24 cellular contexts compared by ENCODE assay signal in the genomic region with DNA sequence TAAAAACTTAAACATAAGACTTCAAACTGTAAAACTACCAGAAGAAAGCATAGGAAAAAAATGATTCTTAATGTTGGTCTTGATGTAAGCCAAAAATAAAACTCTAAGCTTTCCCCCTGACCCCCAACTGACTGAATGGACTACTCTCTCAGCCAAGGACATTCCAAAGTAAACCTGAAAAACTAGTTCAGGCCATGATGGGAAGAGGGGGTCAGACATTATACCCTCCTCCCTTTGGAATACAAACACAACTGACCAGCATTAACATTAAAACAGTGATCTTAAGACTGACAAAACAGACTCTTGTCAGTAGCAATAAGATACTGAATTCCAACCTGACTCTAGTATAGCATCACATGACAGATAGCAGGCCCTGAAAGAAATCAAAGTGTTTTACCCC. TPM values are rescaled to one million over a fixed set of nuclear protein-coding genes. Genes with fewer than 3 reads are reported as not detected.
DNase-seq lines count a peak whose midpoint lies in the region; ATAC-seq, FAIRE-seq and TF ChIP-seq lines count a peak whose summit lies in the region.
"Had no signal": no experiment of that assay in that cellular context is flagged by ENCODE, and none has a peak within 500 bp of the region (broad histone marks: within the 10 kb centered on the region; RNA-seq: fewer than 3 reads in every experiment).

No MANE protein-coding gene starts in this region.

- H3K9ac ChIP-seq in Loucy (ENCODE audit: low read depth, low read length, poor library complexity, severe bottlenecking), result no peak overlapping the region
- no peak overlapping the region for H3K9ac ChIP-seq in H1 (replicated peaks in 1 of 4; ENCODE audit: extremely low read depth in 1 of 4, low read depth in 3 of 4, low read length in 3 of 4)
- H3K9ac ChIP-seq: GM23248 had no signal

- H3K4me1 ChIP-seq in A549 (no peaks in the 10 kb centered on the region), GM23338 (ENCODE audit: insufficient read depth) (peaks cover 24% of the 10 kb centered on the region), Loucy (ENCODE audit: insufficient read depth, low read length, poor library complexity, severe bottlenecking) (peaks cover 31% of the 10 kb centered on the region), H1 (replicated peaks in 1 of 4; ENCODE audit: control insufficient read depth in 3 of 4, insufficient read depth in 4 of 4, low read length in 3 of 4) (peaks cover 0 to 12% (median 2%) of the 10 kb centered on the region in 4 experiments; a peak in 1 of 7 replicates), lower lobe of right lung (no peaks in the 10 kb centered on the region)

- H3K27ac ChIP-seq in A549 (no peak overlapping the region), GM23338 (ENCODE audit: low read depth) (no peak overlapping the region), H1 (ENCODE audit: low read depth, low read length) (no peak overlapping the region), lower lobe of right lung (no peak overlapping the region)
- H3K27ac ChIP-seq: 22Rv1, GM23248 had no signal

- no peaks in the 10 kb centered on the region for H3K27me3 ChIP-seq in GM23338 (ENCODE audit: insufficient read depth)
- H3K27me3 ChIP-seq in Loucy (ENCODE audit: insufficient read depth, low read length, poor library complexity, severe bottlenecking), result no peaks in the 10 kb centered on the region
- H3K27me3 ChIP-seq in H1 (replicated peaks in 1 of 4; ENCODE audit: control insufficient read depth in 3 of 4, extremely low read depth in 1 of 4, insufficient read depth in 3 of 4, low read length in 3 of 4), result no peaks in the 10 kb centered on the region
- H3K27me3 ChIP-seq in lower lobe of right lung (ENCODE audit: low read depth), result no peaks in the 10 kb centered on the region

- no peaks in the 10 kb centered on the region for H3K79me2 ChIP-seq in GM23338 (replicated peaks; ENCODE audit: insufficient read depth)
- no peaks in the 10 kb centered on the region for H3K79me2 ChIP-seq in Loucy (ENCODE audit: insufficient read depth, low read length)
- no peaks in the 10 kb centered on the region for H3K79me2 ChIP-seq in H1 (ENCODE audit: control insufficient read depth in 1 of 2, insufficient read depth in 2 of 2, low read length in 2 of 2)

- H3K4me2 ChIP-seq in A549 (no peak overlapping the region), GM23338 (peak overlapping the region; percentile 6; the same call in 1 of the 2 replicates), Loucy (ENCODE audit: low read depth, low read length, poor library complexity, severe bottlenecking) (peak overlapping the region; percentile 58), H1 (ENCODE audit: insufficient read depth in 1 of 2, low read depth in 2 of 2, low read length in 2 of 2) (no peak overlapping the region)

- peak overlapping the region; percentile 52 for H4K5ac ChIP-seq in H1 (ENCODE audit: insufficient read length, low read depth, low read length)

- FAIRE-seq in A549 (lab: Jason Lieb, UNC), result peak; percentile 49
- no peak for FAIRE-seq in H1 (lab: Jason Lieb, UNC)
- FAIRE-seq: G401.6, GM12891 had no signal

- no peak overlapping the region for H2BK5ac ChIP-seq in H1 (ENCODE audit: low read depth, low read length)

- H3K4me3 ChIP-seq in A549, result no peak overlapping the region
- no peak overlapping the region for H3K4me3 ChIP-seq in GM23338
- H3K4me3 ChIP-seq in Loucy (ENCODE audit: low read length, poor library complexity, severe bottlenecking), result no peak overlapping the region
- H3K4me3 ChIP-seq in H1 (ENCODE audit: extremely low read depth in 1 of 4, insufficient read depth in 2 of 4, low read depth in 3 of 4, low read length in 4 of 4), result no peak overlapping the region
- H3K4me3 ChIP-seq in lower lobe of right lung, result no peak overlapping the region
- H3K4me3 ChIP-seq: GM23248 had no signal

- no peaks in the 10 kb centered on the region for H3K79me1 ChIP-seq in H1 (ENCODE audit: low read depth, low read length)

- no peaks in the 10 kb centered on the region for H4K20me1 ChIP-seq in GM23338 (replicated peaks; ENCODE audit: insufficient read depth)
- no peaks in the 10 kb centered on the region for H4K20me1 ChIP-seq in Loucy (ENCODE audit: insufficient read depth, low read length, poor library complexity, severe bottlenecking)
- H4K20me1 ChIP-seq in H1 (replicated peaks in 1 of 2; ENCODE audit: control insufficient read depth in 1 of 2, insufficient read depth in 2 of 2, low read length in 2 of 2), result no peaks in the 10 kb centered on the region

- no peak overlapping the region for H4K8ac ChIP-seq in H1 (ENCODE audit: extremely low read depth, insufficient read depth, low read length)

- no peaks in the 10 kb centered on the region for H3K9me2 ChIP-seq in GM23338 (ENCODE audit: insufficient read depth)
- H3K9me2 ChIP-seq in Loucy (replicated peaks; ENCODE audit: low read depth, low read length), result no peaks in the 10 kb centered on the region

- H3K27ac Mint-ChIP-seq in GM23338, result peak overlapping the region; percentile 52; the same call in 1 of the 2 replicates
- H3K27ac Mint-ChIP-seq: CD4-positive, CD25-positive, alpha-beta regulatory T cell had no signal

- 0 out of 3 replicates have a peak, but pooled peaks cover 4% of the 10 kb centered on the region for H3K9me3 Mint-ChIP-seq in GM23338
- H3K9me3 Mint-ChIP-seq: CD8-positive, alpha-beta memory T cell had no signal

- H3K27me3 Mint-ChIP-seq in GM23338 (ENCODE audit: insufficient read depth, low read depth, poor library complexity), result peaks cover 2% of the 10 kb centered on the region
- H3K27me3 Mint-ChIP-seq: CD4-positive, CD25-positive, alpha-beta regulatory T cell; CD8-positive, alpha-beta memory T cell had no signal

- CTCF ChIA-PET in A549 (lab: Yijun Ruan, JAX), result interaction anchor here (1.1 kb wide), 1 partner anchor 252 kb away, joined by 3 read pairs; no protein-coding TSS in a partner anchor
- CTCF ChIA-PET in H1 (lab: Charles Lee; ENCODE audit: partially characterized antibody), result no interaction called here

- H3F3A ChIP-seq in GM23338 (replicated peaks; ENCODE audit: low read depth), result no peaks in the 10 kb centered on the region
- H3F3A ChIP-seq in Loucy (ENCODE audit: low read depth), result no peaks in the 10 kb centered on the region

- POLR2A ChIA-PET in A549 (lab: Yijun Ruan, JAX), result no interaction called here
- POLR2A ChIA-PET in H1 (lab: Charles Lee; ENCODE audit: partially characterized antibody), result interaction anchor here (0.6 to 1.7 kb wide), 2 partner anchors 13 to 16 kb away, joined by 4 to 5 read pairs; no protein-coding TSS in a partner anchor

- no peak overlapping the region for H3K4ac ChIP-seq in H1 (replicated peaks; ENCODE audit: insufficient read length, low read depth, low read length)

- ATAC-seq in A549 (no peak), GM23338 (peak; percentile 75), HG03135 (IDR thresholded peaks at IDR 0.05; ENCODE audit: unreplicated experiment) (no peak), lower lobe of right lung (no peak)

- H3K18ac ChIP-seq in H1 (ENCODE audit: extremely low read depth, low read length), result no peak overlapping the region

- no peak overlapping the region for H3K56ac ChIP-seq in H1 (replicated peaks; ENCODE audit: insufficient read length, low read depth, low read length)

- H3K14ac ChIP-seq in H1 (ENCODE audit: insufficient read length), result no peak overlapping the region

- H2BK120ac ChIP-seq in H1 (replicated peaks; ENCODE audit: low read depth, low read length), result no peak overlapping the region

- no peaks in the 10 kb centered on the region for H3K23me2 ChIP-seq in H1 (ENCODE audit: low read depth, low read length)

- H3K9me3 ChIP-seq in A549, result no peaks in the 10 kb centered on the region
- no peaks in the 10 kb centered on the region for H3K9me3 ChIP-seq in Loucy (ENCODE audit: insufficient read depth, low read depth, low read length)
- no peaks in the 10 kb centered on the region for H3K9me3 ChIP-seq in H1 (ENCODE audit: insufficient read depth in 2 of 2, low read depth in 1 of 2, low read length in 1 of 2)
- no peaks in the 10 kb centered on the region for H3K9me3 ChIP-seq in lower lobe of right lung

- H3K4me1 Mint-ChIP-seq in GM23338, result peaks cover 23% of the 10 kb centered on the region
- H3K4me1 Mint-ChIP-seq: CD4-positive, CD25-positive, alpha-beta regulatory T cell; CD8-positive, alpha-beta memory T cell had no signal

- H2AFZ ChIP-seq in GM23338 (no peak overlapping the region), Loucy (ENCODE audit: low read length) (no peak overlapping the region), H1 (ENCODE audit: low read length) (no peak overlapping the region)
- H2AFZ ChIP-seq: GM23248 had no signal

- TF ChIP-seq CTCF in A549 (IDR thresholded peaks at IDR 0.05) (no peak), GM23338 (conservative IDR thresholded peaks at IDR 0.05; ENCODE audit: low read depth in 2 of 2) (no peak), Loucy (conservative IDR thresholded peaks at IDR 0.05; ENCODE audit: low read length) (no peak), H1 (IDR thresholded peaks at IDR 0.05; ENCODE audit: control extremely low read depth in 1 of 3, insufficient read depth in 1 of 3, low read depth in 1 of 3, low read length in 3 of 3) (no peak), lower lobe of right lung (IDR thresholded peaks at IDR 0.05) (no peak)

- TF ChIP-seq POLR2A in A549 (IDR thresholded peaks at IDR 0.05; ENCODE audit: low read length) (no peak), H1 (IDR thresholded peaks at IDR 0.05; ENCODE audit: control extremely low read depth in 1 of 2, low read depth in 2 of 2, low read length in 2 of 2) (no peak)

- no peak overlapping the region for H2BK12ac ChIP-seq in H1 (ENCODE audit: low read depth, low read length)

- TF ChIP-seq EP300 in A549 (IDR thresholded peaks at IDR 0.05) (no peak), H1 (IDR thresholded peaks at IDR 0.05; ENCODE audit: borderline replicate concordance in 1 of 2, low read depth in 2 of 2, low read length in 2 of 2) (no peak)

- intact Hi-C loops in lower lobe of right lung (cut with DNase I), result no loop called here

- no peak for DNase-seq in A549 (ENCODE audit: low read depth in 1 of 2, low spot score in 1 of 2)
- DNase-seq in GM23338 (ENCODE audit: low spot score), result peak; percentile 46
- no peak for DNase-seq in H1 (ENCODE audit: low read depth in 1 of 2, low spot score in 2 of 2)
- no peak for DNase-seq in RPMI8226
- DNase-seq in NCI-H2107 (lab: John Stamatoyannopoulos, UW), result no peak
- DNase-seq in lower lobe of right lung, result no peak
- DNase-seq: C1 segment of cervical spinal cord; CD4-positive, CD25-positive, alpha-beta regulatory T cell; CD8-positive, alpha-beta memory T cell; COR-L47; DMS 273 treated with DMSO at 0.1 percent for 48 hours; DMS53; DND-41; EL; GM23248; H7; IMR-90; KBM-7 had no signal

- H2BK20ac ChIP-seq in H1 (ENCODE audit: low read length), result no peak overlapping the region

- no peak overlapping the region for H2BK15ac ChIP-seq in H1 (ENCODE audit: low read length)

- no peak overlapping the region for H3K4me3 Mint-ChIP-seq in GM23338
- H3K4me3 Mint-ChIP-seq: CD8-positive, alpha-beta memory T cell had no signal

- no peak overlapping the region for H4K91ac ChIP-seq in H1 (replicated peaks; ENCODE audit: insufficient read length, low read length)

- TF ChIP-seq RAD21 in A549 (conservative IDR thresholded peaks at IDR 0.05 in 1 of 2, IDR thresholded peaks at IDR 0.05 in 1 of 2) (no peak), H1 (IDR thresholded peaks at IDR 0.05 in 1 of 2, conservative IDR thresholded peaks at IDR 0.05 in 1 of 2; ENCODE audit: low read depth in 2 of 2, low read length in 2 of 2) (no peak)

- H3K23ac ChIP-seq in H1 (ENCODE audit: insufficient read length), result no peak overlapping the region

- H3K36me3 ChIP-seq in GM23338 (ENCODE audit: insufficient read depth) (no peaks in the 10 kb centered on the region), Loucy (ENCODE audit: insufficient read depth, low read length) (no peaks in the 10 kb centered on the region), H1 (ENCODE audit: control insufficient read depth in 2 of 4, insufficient read depth in 4 of 4, low read length in 3 of 4) (no peaks in the 10 kb centered on the region), lower lobe of right lung (no peaks in the 10 kb centered on the region)

- peaks cover 11% of the 10 kb centered on the region; the same call in 2 of the 3 replicates for H3K36me3 Mint-ChIP-seq in GM23338 (ENCODE audit: low read depth)

- no peak overlapping the region for H2AK5ac ChIP-seq in H1 (ENCODE audit: low read depth, low read length)

RNA-seq across cellular contexts. Expression of gene LRGUK, which starts 13.5 kb away (rescaled TPM):
- 0.32 and 0.71 TPM in 2 replicates for polyA plus RNA-seq in A549 (2011; rRNA removed)
- 0.17 and 0.25 TPM in 2 replicates for polyA plus RNA-seq in A549 (2012; cell fraction: cytosol; rRNA removed)
- 0.51 and 0.83 TPM in 2 replicates for polyA plus RNA-seq in A549 (2012; cell fraction: nucleus; rRNA removed)
- 0.21 to 0.29 TPM (median 0.28 TPM) in 3 replicates for polyA plus RNA-seq in A549 (2017; fragmentation: RNase III; extraction: RNeasy Plus Mini Kit Qiagen cat#74134 plus additional on column Dnase treatment)
- polyA minus RNA-seq in A549 (2011; rRNA and poly(A)+ RNA removed), result 1.0 and 1.9 TPM in 2 replicates
- total RNA-seq in GM23338 (2014; rRNA removed; shearing (Covaris generic)), result 3.8 and 7.1 TPM in 2 replicates
- 2.4 and 2.6 TPM in 2 replicates for polyA plus RNA-seq in GM23338 (2016; fragmentation: Nextera tagmentation; extraction: Ambion mirVana)
- 2.4 and 3.6 TPM in 2 replicates for total RNA-seq in H1 (2021; fragmentation: NEBNext Ultra II Directional; extraction: Animal tissue kit (Norgen Biotek cat#: 25700))
- 1.5 and 1.6 TPM in 2 replicates for polyA plus RNA-seq in H1 (2011; rRNA removed)
- 1.7 TPM for polyA plus RNA-seq in H1 (2011; cell fraction: cytosol; rRNA removed)
- 5.7 TPM for polyA plus RNA-seq in H1 (2011; cell fraction: nucleus; rRNA removed)
- 1.6 to 3.1 TPM (median 2.3 TPM) in 4 replicates for polyA plus RNA-seq in H1 (2012, experiment 1 of 2)
- 0.24 TPM for polyA plus RNA-seq in H1 (2012, experiment 2 of 2)
- 1.6 TPM for polyA plus RNA-seq in H1 (2013, experiment 1 of 2)
- 1.5 TPM for polyA plus RNA-seq in H1 (2013, experiment 2 of 2)
- polyA minus RNA-seq in H1 (2011; rRNA and poly(A)+ RNA removed), result 7.8 and 10.1 TPM in 2 replicates
- 2.9 TPM for polyA minus RNA-seq in H1 (2011; cell fraction: cytosol; rRNA and poly(A)+ RNA removed)
- polyA minus RNA-seq in H1 (2011; cell fraction: nucleus; rRNA and poly(A)+ RNA removed), result 17.5 TPM
- 1.8 TPM for total RNA-seq in lower lobe of right lung
- total RNA-seq: GM23248, HT-29, IMR-90 had no signal
- polyA plus RNA-seq: CD4-positive, CD25-positive, alpha-beta regulatory T cell; CD8-positive, alpha-beta memory T cell had no signal

Comparison
In these comparisons a context has a peak if more than half of its experiments do, and no peak if none do; other contexts are left out.
1. H3K4me2 ChIP-seq: peak in GM23338 (single experiment) and Loucy (single experiment); none in A549 (single experiment) and H1 (0 of 2).